Comparison of ENCODE assay signal across 26 cellular contexts in genomic region chr3:168585544-168585943, GRCh38.
DNase-seq lines count a peak whose midpoint lies in the region; ATAC-seq and TF ChIP-seq lines count a peak whose summit lies in the region.
"Had no signal": no experiment of that assay in that cellular context is flagged by ENCODE, and none has a peak within 500 bp of the region (broad histone marks: within the 10 kb centered on the region; RNA-seq: fewer than 3 reads in every experiment).

No MANE protein-coding gene starts in this region.

- no peaks in the 10 kb centered on the region for H3F3A ChIP-seq in Loucy (ENCODE audit: low read depth)

- H3K27me3 ChIP-seq in BLaER1 (no peaks in the 10 kb centered on the region), Loucy (ENCODE audit: insufficient read depth, low read length, poor library complexity, severe bottlenecking) (no peaks in the 10 kb centered on the region)
- H3K27me3 ChIP-seq: left lung had no signal

- intact Hi-C loops in left ventricle myocardium superior (cut with micrococcal nuclease), result no loop called here

- DNase-seq in activated CD4-positive, alpha-beta T cell treated with anti-CD3 and anti-CD28 coated beads, Interleukin-2, amount 50 U/mL, for 48 hours, result no peak
- DNase-seq in NCI-H146 (lab: John Stamatoyannopoulos, UW) (no peak), left ventricle myocardium superior (no peak)
- DNase-seq: 8988T; activated CD8-positive, alpha-beta memory T cell treated with anti-CD3 and anti-CD28 coated beads, Interleukin-2, amount 50 U/mL, for 48 hours; anterior cingulate cortex; CD4-positive, alpha-beta memory T cell; EL; hypothalamus; left lung; midbrain; naive thymus-derived CD8-positive, alpha-beta T cell; NCI-H187; NCI-H526 treated with DMSO at 0.1 percent for 48 hours; small intestine; stimulated activated CD4-positive, alpha-beta T cell treated with anti-CD3 and anti-CD28 coated beads, Interleukin-1b, Interleukin-23, amount 100 ng/mL, for 48 hours; WERI-Rb-1 had no signal

- no peaks in the 10 kb centered on the region for H3K9me3 ChIP-seq in BLaER1
- H3K9me3 ChIP-seq in Loucy (ENCODE audit: insufficient read depth, low read depth, low read length), result no peaks in the 10 kb centered on the region
- H3K9me3 ChIP-seq: HAP-1, left lung had no signal

- ATAC-seq in GM19463 (IDR thresholded peaks at IDR 0.05; ENCODE audit: unreplicated experiment), result peak; percentile 64
- peak; percentile 61 for ATAC-seq in HG02852 (IDR thresholded peaks at IDR 0.05; ENCODE audit: unreplicated experiment)
- ATAC-seq in HG02642 (IDR thresholded peaks at IDR 0.05; ENCODE audit: poor library complexity, unreplicated experiment), result no peak
- no peak for ATAC-seq in left ventricle myocardium superior
- ATAC-seq: activated naive CD4-positive, alpha-beta T cell treated with anti-CD3 and anti-CD28 coated beads, Interleukin-2, amount 50 U/mL, for 72 hours; activated T-helper 17 cell treated with anti-CD3 and anti-CD28 coated beads, Interleukin-2, amount 50 U/mL, for 72 hours; left lung; naive thymus-derived CD8-positive, alpha-beta T cell; SK-N-SH treated with all-trans-retinoic acid at 6 μM for 48 hours had no signal

- peak overlapping the region; percentile 8; the same call in 1 of the 2 replicates for H2AFZ ChIP-seq in Loucy (ENCODE audit: low read length)

- H3K4me2 ChIP-seq in BLaER1 (peak overlapping the region; percentile 12; the same call in 1 of the 2 replicates), Loucy (ENCODE audit: low read depth, low read length, poor library complexity, severe bottlenecking) (no peak overlapping the region)

- H3K9me2 ChIP-seq in Loucy (replicated peaks; ENCODE audit: low read depth, low read length), result no peaks in the 10 kb centered on the region

- H3K4me1 ChIP-seq in BLaER1 (peaks cover 41% of the 10 kb centered on the region), Loucy (ENCODE audit: insufficient read depth, low read length, poor library complexity, severe bottlenecking) (peaks cover 6% of the 10 kb centered on the region)
- H3K4me1 ChIP-seq: HAP-1, left lung had no signal

- H3K79me2 ChIP-seq in Loucy (ENCODE audit: insufficient read depth, low read length), result no peaks in the 10 kb centered on the region

- H4K20me1 ChIP-seq in BLaER1 (no peaks in the 10 kb centered on the region), Loucy (ENCODE audit: insufficient read depth, low read length, poor library complexity, severe bottlenecking) (no peaks in the 10 kb centered on the region)

- H3K4me3 ChIP-seq in BLaER1, result no peak overlapping the region
- H3K4me3 ChIP-seq in Loucy (ENCODE audit: low read length, poor library complexity, severe bottlenecking), result no peak overlapping the region
- H3K4me3 ChIP-seq: HAP-1, left lung had no signal

- no peak overlapping the region for H3K9ac ChIP-seq in BLaER1
- no peak overlapping the region for H3K9ac ChIP-seq in Loucy (ENCODE audit: low read depth, low read length, poor library complexity, severe bottlenecking)

- no peaks in the 10 kb centered on the region for H3K36me3 ChIP-seq in BLaER1
- no peaks in the 10 kb centered on the region for H3K36me3 ChIP-seq in Loucy (ENCODE audit: insufficient read depth, low read length)
- H3K36me3 ChIP-seq: HAP-1, left lung, WERI-Rb-1 had no signal

- TF ChIP-seq CTCF in Loucy (conservative IDR thresholded peaks at IDR 0.05; ENCODE audit: low read length), result no peak

- H3K27ac ChIP-seq in BLaER1, result no peak overlapping the region
- H3K27ac ChIP-seq: left lung, WERI-Rb-1 had no signal

Comparison
In these comparisons a context has a peak if more than half of its experiments do, and no peak if none do; other contexts are left out.
1. ATAC-seq: peak in GM19463 (single experiment) and HG02852 (single experiment); none in HG02642 (single experiment) and left ventricle myocardium superior (single experiment).